Comparison of ENCODE assay signal across 10 cellular contexts in genomic region chr17:76683011-76683755, GRCh38. TPM values are rescaled to one million over a fixed set of nuclear protein-coding genes. Genes with fewer than 3 reads are reported as not detected.
A peak's percentile ranks its signal among the peaks of the same experiment; 100 is the strongest.
DNase-seq lines count a peak whose midpoint lies in the region; ATAC-seq and TF ChIP-seq lines count a peak whose summit lies in the region.
"Had no signal": no experiment of that assay in that cellular context is flagged by ENCODE, and none has a peak within 500 bp of the region (broad histone marks: within the 10 kb centered on the region; RNA-seq: fewer than 3 reads in every experiment).

No MANE protein-coding gene starts in this region.

- TF ChIP-seq CTCF in BE2C (IDR thresholded peaks at IDR 0.05; ENCODE audit: low read depth, low read length) (peak; percentile 41), right atrium auricular region (IDR thresholded peaks at IDR 0.05) (peak in 1 of 2 donors; percentile 5), GM10248 (IDR thresholded peaks at IDR 0.05; ENCODE audit: control extremely low read depth, extremely low read depth, low read depth, missing control alignments) (no peak)

- POLR2A ChIA-PET in GM10248 (lab: Yijun Ruan, JAX), result interaction anchor here (0.6 kb wide), 1 partner anchor 594 kb away, joined by 7 read pairs; no protein-coding TSS in a partner anchor
- POLR2A ChIA-PET in naive thymus-derived CD4-positive, alpha-beta T cell (lab: Charles Lee), result no interaction called here

- H3K27ac ChIP-seq in right atrium auricular region (peak overlapping the region; percentile 93 to 98), substantia nigra (ENCODE audit: low read depth, low read length, poor library complexity, severe bottlenecking) (no peak overlapping the region)
- H3K27ac ChIP-seq in naive thymus-derived CD4-positive, alpha-beta T cell (ENCODE audit: low read depth, low read length), result no peak overlapping the region
- H3K27ac ChIP-seq: pancreas had no signal

- H3K36me3 Mint-ChIP-seq in naive thymus-derived CD4-positive, alpha-beta T cell, result no peaks in the 10 kb centered on the region
- H3K36me3 Mint-ChIP-seq: activated CD8-positive, alpha-beta memory T cell treated with anti-CD3 and anti-CD28 coated beads, Interleukin-2, amount 10 ng/mL, durations not matched to agents 7 days and 5 days had no signal

- peaks cover 49% of the 10 kb centered on the region for H3K4me1 ChIP-seq in BE2C
- H3K4me1 ChIP-seq in right atrium auricular region, result peaks cover 0 to 76% of the 10 kb centered on the region in 2 donors
- peaks cover 8 to 19% of the 10 kb centered on the region in 2 donors for H3K4me1 ChIP-seq in naive thymus-derived CD4-positive, alpha-beta T cell (ENCODE audit: control insufficient read depth in 2 of 2, insufficient read depth in 2 of 2, low read length in 2 of 2)
- H3K4me1 ChIP-seq: pancreas had no signal

- no peaks in the 10 kb centered on the region for H3K27me3 ChIP-seq in BE2C
- no peaks in the 10 kb centered on the region for H3K27me3 ChIP-seq in right atrium auricular region
- H3K27me3 ChIP-seq in naive thymus-derived CD4-positive, alpha-beta T cell (ENCODE audit: control insufficient read depth in 2 of 2, insufficient read depth in 2 of 2, low read length in 2 of 2), result no peaks in the 10 kb centered on the region
- H3K27me3 ChIP-seq: pancreas had no signal

- H3K4me3 ChIP-seq in BE2C (ENCODE audit: low read depth, low read length) (no peak overlapping the region), right atrium auricular region (no peak overlapping the region)
- no peak overlapping the region for H3K4me3 ChIP-seq in naive thymus-derived CD4-positive, alpha-beta T cell (ENCODE audit: low read length)
- H3K4me3 ChIP-seq: pancreas had no signal

- H3K4me1 Mint-ChIP-seq in naive thymus-derived CD4-positive, alpha-beta T cell, result peaks cover 0 to 12% (median 5%) of the 10 kb centered on the region in 7 donors

- no peak overlapping the region for H3K4me3 Mint-ChIP-seq in naive thymus-derived CD4-positive, alpha-beta T cell
- H3K4me3 Mint-ChIP-seq: activated CD8-positive, alpha-beta memory T cell treated with anti-CD3 and anti-CD28 coated beads, Interleukin-2, amount 10 ng/mL, durations not matched to agents 7 days and 5 days had no signal

- intact Hi-C loops in naive thymus-derived CD4-positive, alpha-beta T cell (cut with micrococcal nuclease), result no loop called here

- CTCF ChIA-PET in GM10248 (lab: Yijun Ruan, JAX), result interaction anchor here (1.4 to 2.9 kb wide), 4 partner anchors 10 to 59 kb away, joined by 6 to 20 read pairs (median 13); no protein-coding TSS in a partner anchor
- CTCF ChIA-PET in naive thymus-derived CD4-positive, alpha-beta T cell (lab: Charles Lee), result interaction anchor here (0.6 to 3.2 kb wide), 3 partner anchors 59 to 1552 kb away, joined by 3 to 23 read pairs (median 3); no protein-coding TSS in a partner anchor

- DNase-seq in BE2C (peak; percentile 81), OCI-M1 (lab: John Stamatoyannopoulos, UW) (peak; percentile 32), right atrium auricular region (ENCODE audit: low spot score) (no peak), GM10248 (ENCODE audit: extremely low spot score) (no peak), substantia nigra (lab: John Stamatoyannopoulos, UW) (no peak)
- no peak for DNase-seq in naive thymus-derived CD4-positive, alpha-beta T cell
- DNase-seq: activated CD8-positive, alpha-beta memory T cell treated with anti-CD3 and anti-CD28 coated beads, Interleukin-2, amount 10 ng/mL, durations not matched to agents 7 days and 5 days; central memory CD4-positive, alpha-beta T cell; NCI-H2029; pancreas had no signal

- H3K9me3 ChIP-seq in BE2C (no peaks in the 10 kb centered on the region), right atrium auricular region (no peaks in the 10 kb centered on the region)
- no peaks in the 10 kb centered on the region for H3K9me3 ChIP-seq in naive thymus-derived CD4-positive, alpha-beta T cell (ENCODE audit: control insufficient read depth in 2 of 3, low read length in 3 of 3)
- H3K9me3 ChIP-seq: pancreas had no signal

- H3K27me3 Mint-ChIP-seq in naive thymus-derived CD4-positive, alpha-beta T cell, result peaks cover 0 to 6% (median 0%) of the 10 kb centered on the region in 5 donors
- H3K27me3 Mint-ChIP-seq: activated CD8-positive, alpha-beta memory T cell treated with anti-CD3 and anti-CD28 coated beads, Interleukin-2, amount 10 ng/mL, durations not matched to agents 7 days and 5 days had no signal

- no peaks in the 10 kb centered on the region for H3K9me3 Mint-ChIP-seq in naive thymus-derived CD4-positive, alpha-beta T cell

- no peak for ATAC-seq in naive thymus-derived CD4-positive, alpha-beta T cell
- ATAC-seq: activated CD8-positive, alpha-beta memory T cell treated with anti-CD3 and anti-CD28 coated beads, Interleukin-2, amount 10 ng/mL, durations not matched to agents 7 days and 5 days; pancreas had no signal

- H3K36me3 ChIP-seq in BE2C (peaks cover 32% of the 10 kb centered on the region), right atrium auricular region (peaks cover 59% of the 10 kb centered on the region)
- no peaks in the 10 kb centered on the region for H3K36me3 ChIP-seq in naive thymus-derived CD4-positive, alpha-beta T cell (ENCODE audit: control insufficient read depth in 2 of 3, insufficient read depth in 3 of 3, low read length in 3 of 3)
- H3K36me3 ChIP-seq: pancreas had no signal

- H3K27ac Mint-ChIP-seq in naive thymus-derived CD4-positive, alpha-beta T cell, result no peak overlapping the region
- H3K27ac Mint-ChIP-seq: activated CD8-positive, alpha-beta memory T cell treated with anti-CD3 and anti-CD28 coated beads, Interleukin-2, amount 10 ng/mL, durations not matched to agents 7 days and 5 days had no signal

RNA-seq across cellular contexts. Expression of gene MXRA7, which starts 27.6 kb away (rescaled TPM):
- polyA plus RNA-seq in BE2C (2012; ENCODE audit: insufficient read depth, insufficient read length, low read depth), result 240 TPM
- total RNA-seq in right atrium auricular region, result 100 to 1,000 TPM; 440 to 644 TPM
- 1 to 10 TPM; 2.1 to 7.5 (median 2.8) TPM for total RNA-seq in naive thymus-derived CD4-positive, alpha-beta T cell
- 1 to 10 TPM; 1.8 to 2.7 TPM for polyA plus RNA-seq in naive thymus-derived CD4-positive, alpha-beta T cell

RNA-seq across cellular contexts. Expression of gene ST6GALNAC1, which starts 39.6 kb away (rescaled TPM):
- 1.4 TPM for polyA plus RNA-seq in BE2C (2012; ENCODE audit: insufficient read depth, insufficient read length, low read depth)
- 1 to 10 TPM; 2.4 to 7.1 TPM for total RNA-seq in right atrium auricular region
- total RNA-seq in naive thymus-derived CD4-positive, alpha-beta T cell, result 1 to 10 TPM; 1.4 to 5.8 (median 2.0) TPM
- polyA plus RNA-seq in naive thymus-derived CD4-positive, alpha-beta T cell, result 10 to 100 TPM; 10.3 to 20.7 TPM
- total RNA-seq: activated CD8-positive, alpha-beta memory T cell treated with anti-CD3 and anti-CD28 coated beads, Interleukin-2, amount 10 ng/mL, durations not matched to agents 7 days and 5 days had no signal

RNA-seq across cellular contexts. Expression of gene JMJD6, which starts 43.2 kb away (rescaled TPM):
- polyA plus RNA-seq in BE2C (2012; ENCODE audit: insufficient read depth, insufficient read length, low read depth), result 93.3 TPM
- 10 to 100 TPM; 35.0 to 37.4 TPM for total RNA-seq in right atrium auricular region
- total RNA-seq in naive thymus-derived CD4-positive, alpha-beta T cell, result 100 to 1,000 TPM in 2 of 5 experiments, 10 to 100 TPM in 3; 39.9 to 132 (median 58.3) TPM
- polyA plus RNA-seq in naive thymus-derived CD4-positive, alpha-beta T cell, result 10 to 100 TPM; 18.5 to 44.3 TPM

RNA-seq across cellular contexts. Expression of gene METTL23, which starts 43.5 kb away (rescaled TPM):
- 18.0 TPM for polyA plus RNA-seq in BE2C (2012; ENCODE audit: insufficient read depth, insufficient read length, low read depth)
- 10 to 100 TPM; 22.6 to 26.8 TPM for total RNA-seq in right atrium auricular region
- total RNA-seq in naive thymus-derived CD4-positive, alpha-beta T cell, result 10 to 100 TPM; 39.6 to 74.0 (median 44.2) TPM
- polyA plus RNA-seq in naive thymus-derived CD4-positive, alpha-beta T cell, result 100 to 1,000 TPM; 147 to 152 TPM

RNA-seq across cellular contexts. Expression of gene SRSF2, which starts 53.9 kb away (rescaled TPM):
- polyA plus RNA-seq in BE2C (2012; ENCODE audit: insufficient read depth, insufficient read length, low read depth), result 297 TPM
- 100 to 1,000 TPM in 1 of 2 donors, 10 to 100 TPM in 1; 78.3 to 135 TPM for total RNA-seq in right atrium auricular region
- total RNA-seq in naive thymus-derived CD4-positive, alpha-beta T cell, result 100 to 1,000 TPM; 327 to 363 (median 351) TPM
- 100 to 1,000 TPM; 104 to 126 TPM for polyA plus RNA-seq in naive thymus-derived CD4-positive, alpha-beta T cell

Comparison
In these comparisons a context has a peak if more than half of its experiments do, and no peak if none do; other contexts are left out.
1. DNase-seq: peak in BE2C (single experiment) and OCI-M1 (single experiment); none in right atrium auricular region (single experiment), GM10248 (single experiment), substantia nigra (0 of 49) and naive thymus-derived CD4-positive, alpha-beta T cell (0 of 9).
2. H3K27ac ChIP-seq: peak in right atrium auricular region (2 of 2); none in substantia nigra (single experiment) and naive thymus-derived CD4-positive, alpha-beta T cell (single experiment).
3. RNA of gene MXRA7, which starts 27.6 kb away (total RNA-seq): 440 to 644 TPM in right atrium auricular region; 2.1 to 7.5 TPM in naive thymus-derived CD4-positive, alpha-beta T cell; every median in the first group is over 10 times any median in the second.